ENCODE assay signal across 1 cellular context in the genomic region with DNA sequence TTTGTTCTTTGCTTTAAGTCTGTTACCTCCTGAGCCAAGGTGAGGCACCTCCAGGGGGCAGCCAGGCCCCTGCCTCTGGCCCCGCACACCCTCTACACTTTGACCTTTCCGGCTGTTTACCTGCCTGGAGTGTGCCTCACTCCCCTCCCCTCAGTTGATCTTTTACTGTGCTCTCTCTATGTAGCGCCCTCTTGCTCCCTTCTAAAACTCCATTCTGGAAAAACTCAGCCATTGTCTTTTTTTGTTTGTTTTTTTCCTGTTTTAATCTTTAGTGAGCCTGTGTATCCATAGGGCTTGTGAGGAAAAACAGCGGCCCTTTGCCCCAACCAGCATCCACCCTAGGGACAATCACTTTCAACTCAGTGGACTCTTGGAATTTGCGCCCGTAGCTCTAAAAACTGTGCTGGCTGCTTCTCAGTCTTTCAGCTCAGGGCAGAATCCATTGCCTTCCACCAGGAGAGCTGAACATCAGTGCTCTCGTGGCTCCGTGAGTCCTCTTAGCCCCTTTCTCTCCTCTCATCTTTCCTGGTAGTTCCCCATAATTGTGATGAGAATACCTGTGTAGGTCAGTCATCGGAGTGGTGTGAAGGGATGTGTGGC.
TF ChIP-seq lines count a peak whose summit lies in the region.

No MANE protein-coding gene starts in this region.

TF ChIP-seq in HepG2, 621 proteins besides CTCF, POLR2A, EP300 and RAD21 (continued from another document and continues in another):
- TF ChIP-seq, protein P1, sequence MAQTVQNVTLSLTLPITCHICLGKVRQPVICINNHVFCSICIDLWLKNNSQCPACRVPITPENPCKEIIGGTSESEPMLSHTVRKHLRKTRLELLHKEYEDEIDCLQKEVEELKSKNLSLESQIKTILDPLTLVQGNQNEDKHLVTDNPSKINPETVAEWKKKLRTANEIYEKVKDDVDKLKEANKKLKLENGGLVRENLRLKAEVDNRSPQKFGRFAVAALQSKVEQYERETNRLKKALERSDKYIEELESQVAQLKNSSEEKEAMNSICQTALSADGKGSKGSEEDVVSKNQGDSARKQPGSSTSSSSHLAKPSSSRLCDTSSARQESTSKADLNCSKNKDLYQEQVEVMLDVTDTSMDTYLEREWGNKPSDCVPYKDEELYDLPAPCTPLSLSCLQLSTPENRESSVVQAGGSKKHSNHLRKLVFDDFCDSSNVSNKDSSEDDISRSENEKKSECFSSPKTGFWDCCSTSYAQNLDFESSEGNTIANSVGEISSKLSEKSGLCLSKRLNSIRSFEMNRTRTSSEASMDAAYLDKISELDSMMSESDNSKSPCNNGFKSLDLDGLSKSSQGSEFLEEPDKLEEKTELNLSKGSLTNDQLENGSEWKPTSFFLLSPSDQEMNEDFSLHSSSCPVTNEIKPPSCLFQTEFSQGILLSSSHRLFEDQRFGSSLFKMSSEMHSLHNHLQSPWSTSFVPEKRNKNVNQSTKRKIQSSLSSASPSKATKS (CRISPR knock-in tag; IDR thresholded peaks at IDR 0.05) = no peak
- TF ChIP-seq, protein P2, sequence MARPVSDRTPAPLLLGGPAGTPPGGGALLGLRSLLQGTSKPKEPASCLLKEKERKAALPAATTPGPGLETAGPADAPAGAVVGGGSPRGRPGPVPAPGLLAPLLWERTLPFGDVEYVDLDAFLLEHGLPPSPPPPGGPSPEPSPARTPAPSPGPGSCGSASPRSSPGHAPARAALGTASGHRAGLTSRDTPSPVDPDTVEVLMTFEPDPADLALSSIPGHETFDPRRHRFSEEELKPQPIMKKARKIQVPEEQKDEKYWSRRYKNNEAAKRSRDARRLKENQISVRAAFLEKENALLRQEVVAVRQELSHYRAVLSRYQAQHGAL (CRISPR knock-in tag; IDR thresholded peaks at IDR 0.05; ENCODE audit: not compliant biosample characterization) = no peak
- TF ChIP-seq ZNF17 (CRISPR knock-in tag; IDR thresholded peaks at IDR 0.05) = no peak
- TF ChIP-seq SMARCC2 (IDR thresholded peaks at IDR 0.05) = no peak
- TF ChIP-seq, protein P3, sequence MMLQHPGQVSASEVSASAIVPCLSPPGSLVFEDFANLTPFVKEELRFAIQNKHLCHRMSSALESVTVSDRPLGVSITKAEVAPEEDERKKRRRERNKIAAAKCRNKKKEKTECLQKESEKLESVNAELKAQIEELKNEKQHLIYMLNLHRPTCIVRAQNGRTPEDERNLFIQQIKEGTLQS (CRISPR knock-in tag; IDR thresholded peaks at IDR 0.05) = no peak
- TF ChIP-seq RXRA (CRISPR knock-in tag; IDR thresholded peaks at IDR 0.05) = peak; percentile 98
- no peak; the same call in 1 of the 2 replicates for TF ChIP-seq ZC3H13 (CRISPR knock-in tag; IDR thresholded peaks at IDR 0.05)
- TF ChIP-seq ZNF766 (CRISPR knock-in tag; IDR thresholded peaks at IDR 0.05; ENCODE audit: borderline replicate concordance) = no peak
- no peak; the same call in 1 of the 2 replicates for TF ChIP-seq MED13 (CRISPR knock-in tag; IDR thresholded peaks at IDR 0.05)
- 0 out of 2 replicates have a peak, but pooled peaks have one; percentile 54 for TF ChIP-seq ZNF205 (CRISPR knock-in tag; IDR thresholded peaks at IDR 0.05)
- TF ChIP-seq TARDBP (CRISPR knock-in tag; IDR thresholded peaks at IDR 0.05) = peak; percentile 74
- no peak for TF ChIP-seq ZFP1 (CRISPR knock-in tag; IDR thresholded peaks at IDR 0.05)
- TF ChIP-seq, protein P4, sequence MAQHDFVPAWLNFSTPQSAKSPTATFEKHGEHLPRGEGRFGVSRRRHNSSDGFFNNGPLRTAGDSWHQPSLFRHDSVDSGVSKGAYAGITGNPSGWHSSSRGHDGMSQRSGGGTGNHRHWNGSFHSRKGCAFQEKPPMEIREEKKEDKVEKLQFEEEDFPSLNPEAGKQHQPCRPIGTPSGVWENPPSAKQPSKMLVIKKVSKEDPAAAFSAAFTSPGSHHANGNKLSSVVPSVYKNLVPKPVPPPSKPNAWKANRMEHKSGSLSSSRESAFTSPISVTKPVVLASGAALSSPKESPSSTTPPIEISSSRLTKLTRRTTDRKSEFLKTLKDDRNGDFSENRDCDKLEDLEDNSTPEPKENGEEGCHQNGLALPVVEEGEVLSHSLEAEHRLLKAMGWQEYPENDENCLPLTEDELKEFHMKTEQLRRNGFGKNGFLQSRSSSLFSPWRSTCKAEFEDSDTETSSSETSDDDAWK (CRISPR knock-in tag; IDR thresholded peaks at IDR 0.05) = no peak
- TF ChIP-seq ISL2 (CRISPR knock-in tag; IDR thresholded peaks at IDR 0.05) = peak; percentile 63; the same call in 1 of the 2 replicates
- peak; percentile 55; the same call in 1 of the 2 replicates for TF ChIP-seq CBX5 (CRISPR knock-in tag; IDR thresholded peaks at IDR 0.05; ENCODE audit: borderline replicate concordance)
- no peak for TF ChIP-seq ZBTB21 (CRISPR knock-in tag; IDR thresholded peaks at IDR 0.05)
- no peak for TF ChIP-seq KLF13 (CRISPR knock-in tag; IDR thresholded peaks at IDR 0.05)
- TF ChIP-seq ZNF350 (CRISPR knock-in tag; IDR thresholded peaks at IDR 0.05; ENCODE audit: borderline replicate concordance, low read depth) = peak; percentile 80
- TF ChIP-seq, protein P5, sequence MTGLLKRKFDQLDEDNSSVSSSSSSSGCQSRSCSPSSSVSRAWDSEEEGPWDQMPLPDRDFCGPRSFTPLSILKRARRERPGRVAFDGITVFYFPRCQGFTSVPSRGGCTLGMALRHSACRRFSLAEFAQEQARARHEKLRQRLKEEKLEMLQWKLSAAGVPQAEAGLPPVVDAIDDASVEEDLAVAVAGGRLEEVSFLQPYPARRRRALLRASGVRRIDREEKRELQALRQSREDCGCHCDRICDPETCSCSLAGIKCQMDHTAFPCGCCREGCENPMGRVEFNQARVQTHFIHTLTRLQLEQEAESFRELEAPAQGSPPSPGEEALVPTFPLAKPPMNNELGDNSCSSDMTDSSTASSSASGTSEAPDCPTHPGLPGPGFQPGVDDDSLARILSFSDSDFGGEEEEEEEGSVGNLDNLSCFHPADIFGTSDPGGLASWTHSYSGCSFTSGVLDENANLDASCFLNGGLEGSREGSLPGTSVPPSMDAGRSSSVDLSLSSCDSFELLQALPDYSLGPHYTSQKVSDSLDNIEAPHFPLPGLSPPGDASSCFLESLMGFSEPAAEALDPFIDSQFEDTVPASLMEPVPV (CRISPR knock-in tag; IDR thresholded peaks at IDR 0.05) = 0 out of 2 replicates have a peak, but pooled peaks have one; percentile 26
- TF ChIP-seq, protein P6, sequence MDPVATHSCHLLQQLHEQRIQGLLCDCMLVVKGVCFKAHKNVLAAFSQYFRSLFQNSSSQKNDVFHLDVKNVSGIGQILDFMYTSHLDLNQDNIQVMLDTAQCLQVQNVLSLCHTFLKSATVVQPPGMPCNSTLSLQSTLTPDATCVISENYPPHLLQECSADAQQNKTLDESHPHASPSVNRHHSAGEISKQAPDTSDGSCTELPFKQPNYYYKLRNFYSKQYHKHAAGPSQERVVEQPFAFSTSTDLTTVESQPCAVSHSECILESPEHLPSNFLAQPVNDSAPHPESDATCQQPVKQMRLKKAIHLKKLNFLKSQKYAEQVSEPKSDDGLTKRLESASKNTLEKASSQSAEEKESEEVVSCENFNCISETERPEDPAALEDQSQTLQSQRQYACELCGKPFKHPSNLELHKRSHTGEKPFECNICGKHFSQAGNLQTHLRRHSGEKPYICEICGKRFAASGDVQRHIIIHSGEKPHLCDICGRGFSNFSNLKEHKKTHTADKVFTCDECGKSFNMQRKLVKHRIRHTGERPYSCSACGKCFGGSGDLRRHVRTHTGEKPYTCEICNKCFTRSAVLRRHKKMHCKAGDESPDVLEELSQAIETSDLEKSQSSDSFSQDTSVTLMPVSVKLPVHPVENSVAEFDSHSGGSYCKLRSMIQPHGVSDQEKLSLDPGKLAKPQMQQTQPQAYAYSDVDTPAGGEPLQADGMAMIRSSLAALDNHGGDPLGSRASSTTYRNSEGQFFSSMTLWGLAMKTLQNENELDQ (CRISPR knock-in tag; IDR thresholded peaks at IDR 0.05; ENCODE audit: borderline replicate concordance) = no peak
- TF ChIP-seq, protein P7, sequence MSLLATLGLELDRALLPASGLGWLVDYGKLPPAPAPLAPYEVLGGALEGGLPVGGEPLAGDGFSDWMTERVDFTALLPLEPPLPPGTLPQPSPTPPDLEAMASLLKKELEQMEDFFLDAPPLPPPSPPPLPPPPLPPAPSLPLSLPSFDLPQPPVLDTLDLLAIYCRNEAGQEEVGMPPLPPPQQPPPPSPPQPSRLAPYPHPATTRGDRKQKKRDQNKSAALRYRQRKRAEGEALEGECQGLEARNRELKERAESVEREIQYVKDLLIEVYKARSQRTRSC (CRISPR knock-in tag; IDR thresholded peaks at IDR 0.05; ENCODE audit: low read depth) = no peak
- 0 out of 2 replicates have a peak, but pooled peaks have one; percentile 16 for TF ChIP-seq ERF (CRISPR knock-in tag; IDR thresholded peaks at IDR 0.05)
- TF ChIP-seq ZMYM2 (CRISPR knock-in tag; IDR thresholded peaks at IDR 0.05) = no peak
- no peak for TF ChIP-seq ZNF549 (CRISPR knock-in tag; IDR thresholded peaks at IDR 0.05)
- TF ChIP-seq, protein P8, sequence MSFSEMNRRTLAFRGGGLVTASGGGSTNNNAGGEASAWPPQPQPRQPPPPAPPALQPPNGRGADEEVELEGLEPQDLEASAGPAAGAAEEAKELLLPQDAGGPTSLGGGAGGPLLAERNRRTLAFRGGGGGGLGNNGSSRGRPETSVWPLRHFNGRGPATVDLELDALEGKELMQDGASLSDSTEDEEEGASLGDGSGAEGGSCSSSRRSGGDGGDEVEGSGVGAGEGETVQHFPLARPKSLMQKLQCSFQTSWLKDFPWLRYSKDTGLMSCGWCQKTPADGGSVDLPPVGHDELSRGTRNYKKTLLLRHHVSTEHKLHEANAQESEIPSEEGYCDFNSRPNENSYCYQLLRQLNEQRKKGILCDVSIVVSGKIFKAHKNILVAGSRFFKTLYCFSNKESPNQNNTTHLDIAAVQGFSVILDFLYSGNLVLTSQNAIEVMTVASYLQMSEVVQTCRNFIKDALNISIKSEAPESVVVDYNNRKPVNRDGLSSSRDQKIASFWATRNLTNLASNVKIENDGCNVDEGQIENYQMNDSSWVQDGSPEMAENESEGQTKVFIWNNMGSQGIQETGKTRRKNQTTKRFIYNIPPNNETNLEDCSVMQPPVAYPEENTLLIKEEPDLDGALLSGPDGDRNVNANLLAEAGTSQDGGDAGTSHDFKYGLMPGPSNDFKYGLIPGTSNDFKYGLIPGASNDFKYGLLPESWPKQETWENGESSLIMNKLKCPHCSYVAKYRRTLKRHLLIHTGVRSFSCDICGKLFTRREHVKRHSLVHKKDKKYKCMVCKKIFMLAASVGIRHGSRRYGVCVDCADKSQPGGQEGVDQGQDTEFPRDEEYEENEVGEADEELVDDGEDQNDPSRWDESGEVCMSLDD (CRISPR knock-in tag; IDR thresholded peaks at IDR 0.05; ENCODE audit: borderline replicate concordance) = no peak
- TF ChIP-seq, protein P9, sequence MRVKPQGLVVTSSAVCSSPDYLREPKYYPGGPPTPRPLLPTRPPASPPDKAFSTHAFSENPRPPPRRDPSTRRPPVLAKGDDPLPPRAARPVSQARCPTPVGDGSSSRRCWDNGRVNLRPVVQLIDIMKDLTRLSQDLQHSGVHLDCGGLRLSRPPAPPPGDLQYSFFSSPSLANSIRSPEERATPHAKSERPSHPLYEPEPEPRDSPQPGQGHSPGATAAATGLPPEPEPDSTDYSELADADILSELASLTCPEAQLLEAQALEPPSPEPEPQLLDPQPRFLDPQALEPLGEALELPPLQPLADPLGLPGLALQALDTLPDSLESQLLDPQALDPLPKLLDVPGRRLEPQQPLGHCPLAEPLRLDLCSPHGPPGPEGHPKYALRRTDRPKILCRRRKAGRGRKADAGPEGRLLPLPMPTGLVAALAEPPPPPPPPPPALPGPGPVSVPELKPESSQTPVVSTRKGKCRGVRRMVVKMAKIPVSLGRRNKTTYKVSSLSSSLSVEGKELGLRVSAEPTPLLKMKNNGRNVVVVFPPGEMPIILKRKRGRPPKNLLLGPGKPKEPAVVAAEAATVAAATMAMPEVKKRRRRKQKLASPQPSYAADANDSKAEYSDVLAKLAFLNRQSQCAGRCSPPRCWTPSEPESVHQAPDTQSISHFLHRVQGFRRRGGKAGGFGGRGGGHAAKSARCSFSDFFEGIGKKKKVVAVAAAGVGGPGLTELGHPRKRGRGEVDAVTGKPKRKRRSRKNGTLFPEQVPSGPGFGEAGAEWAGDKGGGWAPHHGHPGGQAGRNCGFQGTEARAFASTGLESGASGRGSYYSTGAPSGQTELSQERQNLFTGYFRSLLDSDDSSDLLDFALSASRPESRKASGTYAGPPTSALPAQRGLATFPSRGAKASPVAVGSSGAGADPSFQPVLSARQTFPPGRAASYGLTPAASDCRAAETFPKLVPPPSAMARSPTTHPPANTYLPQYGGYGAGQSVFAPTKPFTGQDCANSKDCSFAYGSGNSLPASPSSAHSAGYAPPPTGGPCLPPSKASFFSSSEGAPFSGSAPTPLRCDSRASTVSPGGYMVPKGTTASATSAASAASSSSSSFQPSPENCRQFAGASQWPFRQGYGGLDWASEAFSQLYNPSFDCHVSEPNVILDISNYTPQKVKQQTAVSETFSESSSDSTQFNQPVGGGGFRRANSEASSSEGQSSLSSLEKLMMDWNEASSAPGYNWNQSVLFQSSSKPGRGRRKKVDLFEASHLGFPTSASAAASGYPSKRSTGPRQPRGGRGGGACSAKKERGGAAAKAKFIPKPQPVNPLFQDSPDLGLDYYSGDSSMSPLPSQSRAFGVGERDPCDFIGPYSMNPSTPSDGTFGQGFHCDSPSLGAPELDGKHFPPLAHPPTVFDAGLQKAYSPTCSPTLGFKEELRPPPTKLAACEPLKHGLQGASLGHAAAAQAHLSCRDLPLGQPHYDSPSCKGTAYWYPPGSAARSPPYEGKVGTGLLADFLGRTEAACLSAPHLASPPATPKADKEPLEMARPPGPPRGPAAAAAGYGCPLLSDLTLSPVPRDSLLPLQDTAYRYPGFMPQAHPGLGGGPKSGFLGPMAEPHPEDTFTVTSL (CRISPR knock-in tag; IDR thresholded peaks at IDR 0.05; ENCODE audit: borderline replicate concordance) = peak; percentile 74; the same call in 1 of the 2 replicates
- no peak for TF ChIP-seq SIN3B (IDR thresholded peaks at IDR 0.05; ENCODE audit: low read length)
- no peak for TF ChIP-seq ZNF33A (CRISPR knock-in tag; IDR thresholded peaks at IDR 0.05; ENCODE audit: borderline replicate concordance)
- no peak for TF ChIP-seq ZC3H4 (CRISPR knock-in tag; IDR thresholded peaks at IDR 0.05; ENCODE audit: borderline replicate concordance)
- TF ChIP-seq ZNF547 (CRISPR knock-in tag; IDR thresholded peaks at IDR 0.05) = peak; percentile 68
- no peak; the same call in 1 of the 2 replicates for TF ChIP-seq ZNF430 (CRISPR knock-in tag; IDR thresholded peaks at IDR 0.05)
- no peak for TF ChIP-seq ZNF225 (CRISPR knock-in tag; IDR thresholded peaks at IDR 0.05)
- TF ChIP-seq CBFB (CRISPR knock-in tag; IDR thresholded peaks at IDR 0.05) = no peak
- TF ChIP-seq MAFK (conservative IDR thresholded peaks at IDR 0.05 in 1 of 2, IDR thresholded peaks at IDR 0.05 in 1 of 2; ENCODE audit: low read length in 2 of 2) = no peak
- TF ChIP-seq AGO2 (optimal IDR thresholded peaks at IDR 0.05; ENCODE audit: low read depth, low read length) = no peak
- no peak for TF ChIP-seq ISX (CRISPR knock-in tag; conservative IDR thresholded peaks at IDR 0.05)
- no peak for TF ChIP-seq ZNF160 (CRISPR knock-in tag; IDR thresholded peaks at IDR 0.05)
- peak; percentile 57 for TF ChIP-seq PHF5A (CRISPR knock-in tag; IDR thresholded peaks at IDR 0.05; ENCODE audit: low read depth, unreplicated experiment)
- peak; percentile 97 for TF ChIP-seq NR2F6 (IDR thresholded peaks at IDR 0.05)
- peak; percentile 98 for TF ChIP-seq NR2F6 (CRISPR knock-in tag; IDR thresholded peaks at IDR 0.05)
